In genomic region chr2:218400930-218401833, GRCh38 we compare ENCODE assay signal across 8 cellular contexts. TPM values are rescaled to one million over a fixed set of nuclear protein-coding genes. Genes with fewer than 3 reads are reported as not detected.
DNase-seq lines count a peak whose midpoint lies in the region; ATAC-seq and TF ChIP-seq lines count a peak whose summit lies in the region.

No MANE protein-coding gene starts in this region.

- in situ Hi-C loops in Panc1 (cut with HindIII; ENCODE audit: low pct_unique_long_range_greater_than_20kb, low sequenced_read_pairs), result no loop called here

- peaks cover 14% of the 10 kb centered on the region for H4K20me1 ChIP-seq in neural progenitor cell (ENCODE audit: low read depth)

- H3K27ac ChIP-seq in CD8-positive, alpha-beta T cell (ENCODE audit: low read depth, low read length), result no peak overlapping the region
- H3K27ac ChIP-seq in Panc1 (ENCODE audit: low read length) (peak overlapping the region; percentile 81), epithelial cell of prostate (peak overlapping the region; percentile 99), neural progenitor cell (no peak overlapping the region)

- no TSS peak for BruUV-seq in Panc1 (replicated peaks; lab: Mats Ljungman, UMichigan)

- peaks cover 37% of the 10 kb centered on the region for H3K36me3 Mint-ChIP-seq in CD8-positive, alpha-beta T cell
- peaks cover 10% of the 10 kb centered on the region for H3K36me3 Mint-ChIP-seq in neural progenitor cell

- DNase-seq in CD8-positive, alpha-beta T cell, result peak in 3 of 7 experiments; percentile 10 to 56 (median 15)
- no peak for DNase-seq in Panc1 (ENCODE audit: low read depth, low spot score)
- no peak for DNase-seq in epithelial cell of prostate (ENCODE audit: low read depth, low spot score)
- peak; percentile 75 for DNase-seq in neural progenitor cell (ENCODE audit: low spot score)
- no peak for DNase-seq in NCI-H345 treated with DMSO at 0.1 percent for 48 hours (lab: John Stamatoyannopoulos, UW; ENCODE audit: unreplicated experiment)
- no peak for DNase-seq in COLO829 (ENCODE audit: low spot score)

- H3K9me3 ChIP-seq in CD8-positive, alpha-beta T cell (ENCODE audit: low read length), result no peaks in the 10 kb centered on the region
- H3K9me3 ChIP-seq in Panc1 (ENCODE audit: control insufficient read depth, insufficient read depth, low read depth, low read length) (no peaks in the 10 kb centered on the region), neural progenitor cell (ENCODE audit: low read depth) (no peaks in the 10 kb centered on the region)

- peaks cover 53% of the 10 kb centered on the region for H3K4me1 ChIP-seq in CD8-positive, alpha-beta T cell (ENCODE audit: insufficient read depth, low read length)
- peaks cover 61% of the 10 kb centered on the region for H3K4me1 ChIP-seq in Panc1 (ENCODE audit: control insufficient read depth, insufficient read depth, low read length)
- peaks cover 30% of the 10 kb centered on the region for H3K4me1 ChIP-seq in neural progenitor cell

- intact Hi-C loops in CD8-positive, alpha-beta T cell (cut with DNase I, micrococcal nuclease), result loop anchor here in 1 of 2 experiments (10.0 kb wide), 2 partner anchors 844 to 1154 kb away; partner anchors contain the start of genes GLB1L and STK16
- intact Hi-C loops in Panc1 (cut with micrococcal nuclease; ENCODE audit: unreplicated experiment), result no loop called here

- no peaks in the 10 kb centered on the region for H3K27me3 ChIP-seq in CD8-positive, alpha-beta T cell (ENCODE audit: insufficient read depth, low read length)
- H3K27me3 ChIP-seq in Panc1 (ENCODE audit: control insufficient read depth, insufficient read depth, low read length) (no peaks in the 10 kb centered on the region), neural progenitor cell (peaks cover 35% of the 10 kb centered on the region)

- H3K4me3 Mint-ChIP-seq in CD8-positive, alpha-beta T cell, result peak overlapping the region; percentile 92
- peak overlapping the region; percentile 96 for H3K4me3 Mint-ChIP-seq in neural progenitor cell

- H3K4me3 ChIP-seq in CD8-positive, alpha-beta T cell (ENCODE audit: low read depth, low read length), result peak overlapping the region; percentile 66
- peak overlapping the region; percentile 76 to 78 for H3K4me3 ChIP-seq in Panc1 (ENCODE audit: low read depth in 2 of 2, low read length in 2 of 2)
- H3K4me3 ChIP-seq in neural progenitor cell, result peak overlapping the region; percentile 72

- no peak for ATAC-seq in CD8-positive, alpha-beta T cell
- ATAC-seq in Panc1 (no peak), GM18502 (IDR thresholded peaks at IDR 0.05; ENCODE audit: poor library complexity, unreplicated experiment) (no peak), HG03097 (IDR thresholded peaks at IDR 0.05; ENCODE audit: low FRiP score, unreplicated experiment) (no peak)

- peaks cover 59% of the 10 kb centered on the region for H3K4me1 Mint-ChIP-seq in CD8-positive, alpha-beta T cell (ENCODE audit: low read depth)
- peaks cover 30% of the 10 kb centered on the region for H3K4me1 Mint-ChIP-seq in neural progenitor cell

- peaks cover 55% of the 10 kb centered on the region for H3F3A ChIP-seq in neural progenitor cell (ENCODE audit: low read depth)

- H3K9ac ChIP-seq in neural progenitor cell, result no peak overlapping the region

- H3K79me2 ChIP-seq in neural progenitor cell (ENCODE audit: low read depth), result peaks cover 23% of the 10 kb centered on the region

- H2AFZ ChIP-seq in neural progenitor cell (replicated peaks), result no peak overlapping the region

- peak overlapping the region; percentile 78 for H3K4me2 ChIP-seq in neural progenitor cell

- CTCF ChIA-PET in CD8-positive, alpha-beta T cell (lab: Charles Lee), result interaction anchor here (0.8 to 1.2 kb wide), 2 partner anchors 64 to 100 kb away, joined by 3 to 4 read pairs; no protein-coding TSS in a partner anchor
- CTCF ChIA-PET in Panc1 (lab: Charles Lee), result interaction anchor here (0.6 kb wide), 1 partner anchor 69 kb away, joined by 11 read pairs; no protein-coding TSS in a partner anchor

- peak overlapping the region; percentile 49 for H3K27ac Mint-ChIP-seq in CD8-positive, alpha-beta T cell
- H3K27ac Mint-ChIP-seq in neural progenitor cell, result no peak overlapping the region

- H3K27me3 Mint-ChIP-seq in CD8-positive, alpha-beta T cell (ENCODE audit: low read depth), result no peaks in the 10 kb centered on the region
- H3K27me3 Mint-ChIP-seq in neural progenitor cell (ENCODE audit: insufficient read depth, low read depth), result peaks cover 24% of the 10 kb centered on the region

- POLR2A ChIA-PET in CD8-positive, alpha-beta T cell (lab: Charles Lee), result interaction anchor here (0.6 to 2.7 kb wide), 7 partner anchors 8 to 309 kb away, joined by 3 to 12 read pairs (median 3); partner anchors contain the start of genes BCS1L, PNKD, TMBIM1 and ZNF142
- POLR2A ChIA-PET in Panc1 (lab: Charles Lee), result no interaction called here

- TF ChIP-seq CTCF in CD8-positive, alpha-beta T cell (IDR thresholded peaks at IDR 0.05), result no peak
- TF ChIP-seq CTCF in Panc1 (IDR thresholded peaks at IDR 0.05) (no peak), neural progenitor cell (IDR thresholded peaks at IDR 0.05) (no peak)

- H3K36me3 ChIP-seq in CD8-positive, alpha-beta T cell (ENCODE audit: insufficient read depth, low read length), result peaks cover 6% of the 10 kb centered on the region
- H3K36me3 ChIP-seq in Panc1 (ENCODE audit: control insufficient read depth, insufficient read depth, low read length) (no peaks in the 10 kb centered on the region; the same call in none of the 2 replicates), neural progenitor cell (no peaks in the 10 kb centered on the region)

- no peaks in the 10 kb centered on the region for H3K9me3 Mint-ChIP-seq in CD8-positive, alpha-beta T cell
- no peaks in the 10 kb centered on the region for H3K9me3 Mint-ChIP-seq in neural progenitor cell

RNA-seq across cellular contexts. Expression of gene CTDSP1, which starts 1.5 kb away (rescaled TPM):
- total RNA-seq in CD8-positive, alpha-beta T cell, result 10 to 100 TPM; 55.5 to 61.0 TPM
- total RNA-seq in Panc1 (2021; ENCODE audit: unreplicated experiment) (128 TPM), neural progenitor cell (ENCODE audit: low replicate concordance) (31.3 and 70.5 TPM in 2 replicates)
- 124 TPM for polyA plus RNA-seq in Panc1 (2012; ENCODE audit: insufficient read length)

RNA-seq across cellular contexts. Expression of gene VIL1, which starts 17.7 kb away (rescaled TPM):
- under 1 TPM; 0.19 to 0.65 TPM for total RNA-seq in CD8-positive, alpha-beta T cell
- 0.18 TPM for total RNA-seq in Panc1 (2021; ENCODE audit: unreplicated experiment)
- 0.07 TPM for polyA plus RNA-seq in Panc1 (2012; ENCODE audit: insufficient read length)
- 0.22 TPM in 1 of 2 replicates, not detected in the other for total RNA-seq in neural progenitor cell (ENCODE audit: low replicate concordance)

RNA-seq across cellular contexts. Expression of gene SLC11A1, which starts 19.1 kb away (rescaled TPM):
- total RNA-seq in CD8-positive, alpha-beta T cell, result under 1 TPM; 0.72 to 0.92 TPM
- 0.31 TPM for total RNA-seq in Panc1 (2021; ENCODE audit: unreplicated experiment)
- 0.62 TPM for polyA plus RNA-seq in Panc1 (2012; ENCODE audit: insufficient read length)
- 0.03 TPM in 1 of 2 replicates, not detected in the other for total RNA-seq in neural progenitor cell (ENCODE audit: low replicate concordance)

RNA-seq across cellular contexts. Expression of gene CATIP, which starts 44.5 kb away (rescaled TPM):
- total RNA-seq in CD8-positive, alpha-beta T cell, result not detected
- total RNA-seq in Panc1 (2021; ENCODE audit: unreplicated experiment) (0.18 TPM), neural progenitor cell (ENCODE audit: low replicate concordance) (3.1 and 6.2 TPM in 2 replicates)
- 0.55 TPM for polyA plus RNA-seq in Panc1 (2012; ENCODE audit: insufficient read length)

Comparison
In these comparisons a context has a peak if more than half of its experiments do, and no peak if none do; other contexts are left out.
1. H3K27ac ChIP-seq: peak in Panc1 (single experiment) and epithelial cell of prostate (single experiment); none in CD8-positive, alpha-beta T cell (single experiment) and neural progenitor cell (single experiment).
2. Peak in every context shown above with its lines, with median percentiles within 50 percentile points of each other: H3K4me3 ChIP-seq.